In genomic region chr6:149648148-149649145, GRCh38 we compare ENCODE assay signal across 8 cellular contexts. TPM values are rescaled to one million over a fixed set of nuclear protein-coding genes. Genes with fewer than 3 reads are reported as not detected.
DNase-seq lines count a peak whose midpoint lies in the region; ATAC-seq and TF ChIP-seq lines count a peak whose summit lies in the region.

Gene KATNA1 (minus strand): TSS chr6:149648714. CDS start chr6:149638547, 10,167 bp downstream.

- CTCF ChIA-PET in Panc1 (lab: Charles Lee), result no interaction called here

- peak; percentile 93 for ATAC-seq in GM21786 (IDR thresholded peaks at IDR 0.05; ENCODE audit: unreplicated experiment)
- peak; percentile 96 for ATAC-seq in Panc1
- ATAC-seq in activated T-cell treated with anti-CD3 and anti-CD28 coated beads, Interleukin-2, amount 50 U/mL, for 72 hours (replicated peaks in 1 of 2), result peak; percentile 95

- TF ChIP-seq CTCF in KMS-11 (conservative IDR thresholded peaks at IDR 0.05; ENCODE audit: low read depth, low read length) (no peak; the same call in 1 of the 2 replicates), Panc1 (IDR thresholded peaks at IDR 0.05) (no peak), esophagus squamous epithelium (IDR thresholded peaks at IDR 0.05) (peak in 2 of 6 experiments; percentile 8 to 26)

- H3K27me3 Mint-ChIP-seq in activated T-cell treated with anti-CD3 and anti-CD28 coated beads, Interleukin-2, amount 50 U/mL, for 72 hours (ENCODE audit: low read depth), result no peaks in the 10 kb centered on the region

- peak within 1 kb of the TSS; percentile 27 for H3K4me3 ChIP-seq in KMS-11 (IDR thresholded peaks at IDR 0.05; ENCODE audit: insufficient read depth, low read depth, low read length)
- peak within 1 kb of the TSS; percentile 82 to 92 for H3K4me3 ChIP-seq in Panc1 (ENCODE audit: low read depth in 2 of 2, low read length in 2 of 2)
- peak within 1 kb of the TSS; percentile 62 to 87 (median 84) for H3K4me3 ChIP-seq in esophagus squamous epithelium

- in situ Hi-C loops in Panc1 (cut with HindIII; ENCODE audit: low pct_unique_long_range_greater_than_20kb, low sequenced_read_pairs), result no loop called here

- H3K36me3 ChIP-seq in KMS-11 (ENCODE audit: insufficient read depth) (no peaks in the 10 kb centered on the region), Panc1 (ENCODE audit: control insufficient read depth, insufficient read depth, low read length) (peaks cover 7% of the 10 kb centered on the region; the same call in 1 of the 2 replicates), esophagus squamous epithelium (no peaks in the 10 kb centered on the region)

- H3K4me3 Mint-ChIP-seq in activated T-cell treated with anti-CD3 and anti-CD28 coated beads, Interleukin-2, amount 50 U/mL, for 72 hours, result peak within 1 kb of the TSS; percentile 91 to 92

- H3K79me2 ChIP-seq in KMS-11 (ENCODE audit: insufficient read depth, low read depth), result peaks cover 24% of the 10 kb centered on the region; the same call in 1 of the 2 replicates

- H3K27ac ChIP-seq in KMS-11, result peak within 1 kb of the TSS; percentile 51
- H3K27ac ChIP-seq in Panc1 (ENCODE audit: low read length), result peak within 1 kb of the TSS; percentile 86
- H3K27ac ChIP-seq in esophagus squamous epithelium, result peak within 1 kb of the TSS; percentile 84 to 93 (median 92)

- POLR2A ChIA-PET in Panc1 (lab: Charles Lee), result no interaction called here

- H3K9ac ChIP-seq in KMS-11, result peak within 1 kb of the TSS; percentile 76; the same call in 1 of the 2 replicates

- peak in 2 of 4 donors; percentile 43 to 72 for TF ChIP-seq POLR2A in esophagus squamous epithelium (IDR thresholded peaks at IDR 0.05)

- H3K36me3 Mint-ChIP-seq in activated T-cell treated with anti-CD3 and anti-CD28 coated beads, Interleukin-2, amount 50 U/mL, for 72 hours (ENCODE audit: insufficient read depth in 2 of 2), result no peaks in the 10 kb centered on the region

- H3K4me2 ChIP-seq in KMS-11, result peak within 1 kb of the TSS; percentile 81

- H3K9me3 Mint-ChIP-seq in activated T-cell treated with anti-CD3 and anti-CD28 coated beads, Interleukin-2, amount 50 U/mL, for 72 hours, result no peaks in the 10 kb centered on the region

- H3K27ac Mint-ChIP-seq in activated T-cell treated with anti-CD3 and anti-CD28 coated beads, Interleukin-2, amount 50 U/mL, for 72 hours, result peak within 1 kb of the TSS; percentile 96

- 0% methylated on average over 19 to 21 of the region's 69 CpGs for WGBS in esophagus squamous epithelium, 2 donors

- peak; percentile 73 for DNase-seq in DMS79 treated with DMSO at 0.1 percent for 48 hours (lab: John Stamatoyannopoulos, UW)
- peak; percentile 72 for DNase-seq in Panc1 (ENCODE audit: low read depth, low spot score)
- DNase-seq in activated T-cell treated with anti-CD3 and anti-CD28 coated beads, Interleukin-2, amount 50 U/mL, for 72 hours, result peak; percentile 94 to 96
- peak; percentile 34 for DNase-seq in esophagus squamous epithelium (lab: John Stamatoyannopoulos, UW)
- DNase-seq in myocyte (ENCODE audit: low read depth), result peak; percentile 84
- DNase-seq in stimulated activated CD8-positive, alpha-beta memory T cell treated with anti-CD3 and anti-CD28 coated beads, Interleukin-7, amount 100 ng/mL, for 4 hours (ENCODE audit: low read depth in 2 of 2), result peak; percentile 68 to 82

- H3K27me3 ChIP-seq in KMS-11 (ENCODE audit: insufficient read depth, low read depth) (no peaks in the 10 kb centered on the region), Panc1 (ENCODE audit: control insufficient read depth, insufficient read depth, low read length) (no peaks in the 10 kb centered on the region), esophagus squamous epithelium (no peaks in the 10 kb centered on the region)

- BruUV-seq in Panc1 (replicated peaks; lab: Mats Ljungman, UMichigan), result TSS peak; percentile 75

- H3K9me3 ChIP-seq in Panc1 (ENCODE audit: control insufficient read depth, insufficient read depth, low read depth, low read length), result no peaks in the 10 kb centered on the region
- no peaks in the 10 kb centered on the region for H3K9me3 ChIP-seq in esophagus squamous epithelium

- H2AFZ ChIP-seq in KMS-11 (ENCODE audit: low read depth), result peak within 1 kb of the TSS; percentile 97

- peaks cover 24% of the 10 kb centered on the region for H3K4me1 ChIP-seq in KMS-11 (ENCODE audit: low read depth, poor library complexity, severe bottlenecking)
- peaks cover 13% of the 10 kb centered on the region for H3K4me1 ChIP-seq in Panc1 (ENCODE audit: control insufficient read depth, insufficient read depth, low read length)
- H3K4me1 ChIP-seq in esophagus squamous epithelium, result peaks cover 0 to 29% (median 10%) of the 10 kb centered on the region in 3 donors

- intact Hi-C loops in Panc1 (cut with micrococcal nuclease; ENCODE audit: unreplicated experiment) (loop anchor here (10.0 kb wide), 1 partner anchor 84 kb away; the partner anchor contains the start of gene GINM1), esophagus squamous epithelium (cut with DNase I) (no loop called here)

- peaks cover 31% of the 10 kb centered on the region for H3K4me1 Mint-ChIP-seq in activated T-cell treated with anti-CD3 and anti-CD28 coated beads, Interleukin-2, amount 50 U/mL, for 72 hours (ENCODE audit: low read depth)

- no peaks in the 10 kb centered on the region for H4K20me1 ChIP-seq in KMS-11 (ENCODE audit: insufficient read depth)

RNA-seq across cellular contexts. Expression of gene KATNA1, which starts in this region (rescaled TPM):
- 19.7 TPM for total RNA-seq in Panc1 (2021; ENCODE audit: unreplicated experiment)
- 17.6 TPM for polyA plus RNA-seq in Panc1 (2012; ENCODE audit: insufficient read length)
- 10 to 100 TPM; 27.2 to 37.2 TPM for total RNA-seq in activated T-cell treated with anti-CD3 and anti-CD28 coated beads, Interleukin-2, amount 50 U/mL, for 72 hours
- 10 to 100 TPM; 11.7 to 27.5 (median 15.6) TPM for total RNA-seq in esophagus squamous epithelium
- total RNA-seq in myocyte, result 17.3 and 17.9 TPM in 2 replicates
- 13.1 TPM for polyA plus RNA-seq in myocyte (2012)

Comparison
In these comparisons a context has a peak if more than half of its experiments do, and no peak if none do; other contexts are left out.
1. Peak in every context shown above with its lines: DNase-seq, ATAC-seq, H3K4me3 ChIP-seq and H3K27ac ChIP-seq.
2. DNase-seq: peak in every context shown above with its lines; median percentile 95 in activated T-cell treated with anti-CD3 and anti-CD28 coated beads, Interleukin-2, amount 50 U/mL, for 72 hours; 84 in myocyte; 75 in stimulated activated CD8-positive, alpha-beta memory T cell treated with anti-CD3 and anti-CD28 coated beads, Interleukin-7, amount 100 ng/mL, for 4 hours; 73 in DMS79 treated with DMSO at 0.1 percent for 48 hours; 72 in Panc1; 34 in esophagus squamous epithelium.
3. H3K4me3 ChIP-seq: peak in every context shown above with its lines; median percentile 87 in Panc1; 84 in esophagus squamous epithelium; 27 in KMS-11.